18 cellular contexts compared by ENCODE assay signal in the genomic region with DNA sequence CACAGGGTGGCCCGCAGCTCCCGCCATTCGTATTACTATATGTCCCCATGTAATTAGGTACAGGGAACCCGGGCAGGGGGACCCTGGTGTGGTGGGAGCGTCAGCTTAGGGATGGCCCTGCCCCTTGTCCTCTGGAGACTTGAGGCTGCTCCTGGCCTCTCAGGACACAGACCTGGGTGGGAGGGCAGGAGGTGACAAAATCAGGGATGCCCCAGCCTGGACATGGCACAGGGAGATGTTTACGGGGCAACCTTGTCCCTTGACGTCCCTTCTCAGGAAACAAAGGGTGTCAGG. TPM values are rescaled to one million over a fixed set of nuclear protein-coding genes. Genes with fewer than 3 reads are reported as not detected.
"Had no signal": no experiment of that assay in that cellular context is flagged by ENCODE, and none has a peak within 500 bp of the region (broad histone marks: within the 10 kb centered on the region; RNA-seq: fewer than 3 reads in every experiment).

No MANE protein-coding gene starts in this region.

- FAIRE-seq: keratinocyte had no signal

- H3K9me3 ChIP-seq: gastrocnemius medialis, heart left ventricle, spleen had no signal

- H3K27ac ChIP-seq: gastrocnemius medialis, spleen had no signal

- ATAC-seq: activated CD4-positive, CD25-positive, alpha-beta regulatory T cell treated with anti-CD3 and anti-CD28 coated beads, Interleukin-2, amount 50 U/mL, for 24 hours; activated CD8-positive, alpha-beta memory T cell treated with anti-CD3 and anti-CD28 coated beads, Interleukin-2, amount 10 ng/mL, durations not matched to agents 7 days and 5 days; activated CD8-positive, alpha-beta T cell treated with anti-CD3 and anti-CD28 coated beads for 36 hours; activated naive CD4-positive, alpha-beta T cell treated with anti-CD3 and anti-CD28 coated beads, Interleukin-2, amount 50 U/mL, for 72 hours; gastrocnemius medialis; heart left ventricle had no signal

- DNase-seq: activated CD4-positive, alpha-beta T cell treated with anti-CD3 and anti-CD28 coated beads, Interleukin-2, amount 10 ng/mL, durations not matched to agents 7 days and 5 days; activated CD8-positive, alpha-beta memory T cell treated with anti-CD3 and anti-CD28 coated beads, Interleukin-2, amount 10 ng/mL, durations not matched to agents 7 days and 5 days; activated CD8-positive, alpha-beta T cell treated with anti-CD3 and anti-CD28 coated beads for 36 hours; activated T-cell treated with anti-CD3 and anti-CD28 coated beads for 4 hours; dermis blood vessel endothelial cell; effector memory CD4-positive, alpha-beta T cell; gastrocnemius medialis; heart left ventricle; naive B cell; occipital lobe; spleen; stimulated activated CD4-positive, alpha-beta T cell treated with anti-CD3 and anti-CD28 coated beads, Interleukin-4, amount 100 ng/mL, for 1 hour; stimulated activated naive CD4-positive, alpha-beta T cell had no signal

- H3K4me3 ChIP-seq: gastrocnemius medialis, heart left ventricle, lung, spleen had no signal

- H3K36me3 ChIP-seq: gastrocnemius medialis, heart left ventricle, spleen had no signal

RNA-seq across cellular contexts. Expression of gene ANKRD33B, which starts 28.7 kb away (rescaled TPM):
- polyA plus RNA-seq: neural cell had no signal
